ENCODE assay signal across 27 cellular contexts in genomic region chr15:69165637-69166025, GRCh38.
"Had no signal": no experiment of that assay in that cellular context is flagged by ENCODE, and none has a peak within 500 bp of the region (broad histone marks: within the 10 kb centered on the region; RNA-seq: fewer than 3 reads in every experiment).

No MANE protein-coding gene starts in this region.

- H3K4me1 ChIP-seq: colonic mucosa, testis had no signal

- DNase-seq: activated CD4-positive, alpha-beta T cell treated with anti-CD3 and anti-CD28 coated beads, Interleukin-2, amount 10 ng/mL, durations not matched to agents 7 days and 5 days; activated CD8-positive, alpha-beta memory T cell treated with anti-CD3 and anti-CD28 coated beads, Interleukin-2, amount 10 ng/mL, durations not matched to agents 7 days and 5 days; activated CD8-positive, alpha-beta T cell treated with anti-CD3 and anti-CD28 coated beads for 36 hours; activated gamma-delta T cell treated with Interleukin-2 at 50 U/mL for 16 hours; activated T-cell treated with anti-CD3 and anti-CD28 coated beads for 4 hours; aorta; colonic mucosa; dorsolateral prefrontal cortex; effector memory CD8-positive, alpha-beta T cell; heart right ventricle; naive thymus-derived CD4-positive, alpha-beta T cell; posterior cingulate gyrus; retina; sigmoid colon; stimulated activated CD4-positive, alpha-beta T cell treated with anti-CD3 and anti-CD28 coated beads, Interleukin-15, amount 100 ng/mL, for 24 hours; stimulated activated CD8-positive, alpha-beta memory T cell treated with anti-CD3 and anti-CD28 coated beads, Interleukin-4, amount 100 ng/mL, for 48 hours; stimulated activated naive CD4-positive, alpha-beta T cell; testis; trophoblast cell; uterus had no signal

- H3K4me3 ChIP-seq: breast epithelium, colonic mucosa, dorsolateral prefrontal cortex, heart right ventricle, lung, sigmoid colon, smooth muscle cell, testis, uterus had no signal

- H3K9me3 Mint-ChIP-seq: activated CD4-positive, alpha-beta T cell treated with anti-CD3 and anti-CD28 coated beads, Interleukin-2, amount 10 ng/mL, durations not matched to agents 7 days and 5 days; activated CD8-positive, alpha-beta T cell treated with anti-CD3 and anti-CD28 coated beads for 36 hours; activated naive CD4-positive, alpha-beta T cell treated with anti-CD3 and anti-CD28 coated beads, Interleukin-2, amount 50 U/mL, for 24 hours; effector memory CD8-positive, alpha-beta T cell; naive thymus-derived CD4-positive, alpha-beta T cell; neural crest cell had no signal

- H3K27me3 ChIP-seq: breast epithelium, colonic mucosa, dorsolateral prefrontal cortex, heart right ventricle, sigmoid colon, testis, uterus had no signal

- ATAC-seq: activated CD4-positive, CD25-positive, alpha-beta regulatory T cell treated with anti-CD3 and anti-CD28 coated beads, Interleukin-2, amount 50 U/mL, for 24 hours; activated CD8-positive, alpha-beta memory T cell treated with anti-CD3 and anti-CD28 coated beads, Interleukin-2, amount 10 ng/mL, durations not matched to agents 7 days and 5 days; activated CD8-positive, alpha-beta T cell treated with anti-CD3 and anti-CD28 coated beads for 36 hours; effector memory CD8-positive, alpha-beta T cell; heart right ventricle; left lobe of liver; naive thymus-derived CD4-positive, alpha-beta T cell had no signal

- H3K27ac Mint-ChIP-seq: activated CD4-positive, alpha-beta T cell treated with anti-CD3 and anti-CD28 coated beads, Interleukin-2, amount 10 ng/mL, durations not matched to agents 7 days and 5 days; activated CD8-positive, alpha-beta memory T cell treated with anti-CD3 and anti-CD28 coated beads, Interleukin-2, amount 10 ng/mL, durations not matched to agents 7 days and 5 days; activated CD8-positive, alpha-beta T cell treated with anti-CD3 and anti-CD28 coated beads for 36 hours; activated naive CD4-positive, alpha-beta T cell treated with anti-CD3 and anti-CD28 coated beads, Interleukin-2, amount 50 U/mL, for 24 hours; naive thymus-derived CD4-positive, alpha-beta T cell had no signal

- H3K36me3 Mint-ChIP-seq: activated CD8-positive, alpha-beta memory T cell treated with anti-CD3 and anti-CD28 coated beads, Interleukin-2, amount 10 ng/mL, durations not matched to agents 7 days and 5 days; activated naive CD4-positive, alpha-beta T cell treated with anti-CD3 and anti-CD28 coated beads, Interleukin-2, amount 50 U/mL, for 24 hours had no signal

- H3K27ac ChIP-seq: breast epithelium, colonic mucosa, dorsolateral prefrontal cortex, heart right ventricle, sigmoid colon, testis, uterus had no signal

- H3K36me3 ChIP-seq: breast epithelium, colonic mucosa, heart right ventricle, sigmoid colon, uterus had no signal

- H3K4me3 Mint-ChIP-seq: activated CD4-positive, alpha-beta T cell treated with anti-CD3 and anti-CD28 coated beads, Interleukin-2, amount 10 ng/mL, durations not matched to agents 7 days and 5 days; activated CD8-positive, alpha-beta memory T cell treated with anti-CD3 and anti-CD28 coated beads, Interleukin-2, amount 10 ng/mL, durations not matched to agents 7 days and 5 days; activated CD8-positive, alpha-beta T cell treated with anti-CD3 and anti-CD28 coated beads for 36 hours; activated naive CD4-positive, alpha-beta T cell treated with anti-CD3 and anti-CD28 coated beads, Interleukin-2, amount 50 U/mL, for 24 hours; effector memory CD8-positive, alpha-beta T cell; naive thymus-derived CD4-positive, alpha-beta T cell had no signal

- H3K9me3 ChIP-seq: breast epithelium, colonic mucosa, heart right ventricle, sigmoid colon, testis, uterus had no signal

- H3K27me3 Mint-ChIP-seq: activated CD8-positive, alpha-beta T cell treated with anti-CD3 and anti-CD28 coated beads for 36 hours; activated naive CD4-positive, alpha-beta T cell treated with anti-CD3 and anti-CD28 coated beads, Interleukin-2, amount 50 U/mL, for 24 hours; effector memory CD8-positive, alpha-beta T cell had no signal

- H3K4me2 ChIP-seq: smooth muscle cell had no signal
